Comparison of ENCODE assay signal across 1 cellular context in the genomic region with DNA sequence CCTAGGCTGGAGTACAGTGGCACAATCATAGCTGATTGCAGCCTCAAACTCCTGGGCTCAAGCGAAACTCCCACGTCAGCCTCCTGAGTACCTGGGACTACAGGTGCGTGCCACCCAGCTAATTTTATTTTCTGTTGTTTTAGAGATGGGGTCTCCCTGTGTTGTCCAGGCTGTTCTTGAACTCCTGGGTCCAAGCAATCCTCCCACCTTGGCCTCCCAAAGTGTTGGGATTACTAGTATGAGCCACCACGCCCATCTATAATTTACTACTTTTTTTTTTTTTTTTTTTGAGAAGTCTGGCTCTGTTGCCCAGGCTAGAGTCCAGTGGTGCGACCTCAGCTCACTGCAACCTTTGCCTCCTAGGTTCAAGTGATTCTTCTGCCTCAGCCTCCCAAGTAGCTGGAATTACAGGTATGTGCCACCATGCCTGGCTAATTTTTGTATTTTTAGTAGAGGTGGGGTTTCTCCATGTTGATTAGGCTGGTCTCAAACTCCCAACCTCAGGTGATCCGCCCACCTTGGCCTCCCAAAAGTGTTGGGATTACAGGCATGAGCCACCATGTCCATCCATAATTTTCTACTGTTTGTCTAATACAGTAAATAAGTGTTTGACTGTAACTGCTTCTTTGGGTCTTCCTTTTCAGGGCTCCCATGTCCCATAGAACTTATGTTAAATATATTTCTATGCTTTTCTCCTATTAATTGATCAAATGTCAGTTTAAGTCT. TPM values are rescaled to one million over a fixed set of nuclear protein-coding genes. Genes with fewer than 3 reads are reported as not detected.
"Had no signal": no experiment of that assay in that cellular context is flagged by ENCODE, and none has a peak within 500 bp of the region (broad histone marks: within the 10 kb centered on the region; RNA-seq: fewer than 3 reads in every experiment).

No MANE protein-coding gene starts in this region.

RNA-seq across cellular contexts. Expression of a gene that starts 13.2 kb away (rescaled TPM):
- total RNA-seq: SJSA1 had no signal
